Comparison of ENCODE assay signal across 9 cellular contexts in genomic region chr6:123393333-123393732, GRCh38.
DNase-seq lines count a peak whose midpoint lies in the region; ATAC-seq and TF ChIP-seq lines count a peak whose summit lies in the region.
"Had no signal": no experiment of that assay in that cellular context is flagged by ENCODE, and none has a peak within 500 bp of the region (broad histone marks: within the 10 kb centered on the region; RNA-seq: fewer than 3 reads in every experiment).

No MANE protein-coding gene starts in this region.

- H3K27me3 Mint-ChIP-seq in activated CD4-positive, alpha-beta memory T cell treated with anti-CD3 and anti-CD28 coated beads, Interleukin-2, amount 10 ng/mL, durations not matched to agents 7 days and 5 days, result no peaks in the 10 kb centered on the region

- peak; percentile 39 for TF ChIP-seq CTCF in astrocyte of the spinal cord (IDR thresholded peaks at IDR 0.05; ENCODE audit: low read depth, low read length)

- CTCF ChIA-PET in activated CD4-positive, alpha-beta memory T cell treated with anti-CD3 and anti-CD28 coated beads, Interleukin-2, amount 10 ng/mL, durations not matched to agents 7 days and 5 days (lab: Charles Lee), result no interaction called here

- H3K27ac Mint-ChIP-seq in activated CD4-positive, alpha-beta memory T cell treated with anti-CD3 and anti-CD28 coated beads, Interleukin-2, amount 10 ng/mL, durations not matched to agents 7 days and 5 days, result no peak overlapping the region

- POLR2A ChIA-PET in activated CD4-positive, alpha-beta memory T cell treated with anti-CD3 and anti-CD28 coated beads, Interleukin-2, amount 10 ng/mL, durations not matched to agents 7 days and 5 days (lab: Charles Lee), result no interaction called here

- H3K9me3 Mint-ChIP-seq in activated CD4-positive, alpha-beta memory T cell treated with anti-CD3 and anti-CD28 coated beads, Interleukin-2, amount 10 ng/mL, durations not matched to agents 7 days and 5 days, result no peaks in the 10 kb centered on the region

- in situ Hi-C loops in astrocyte of the spinal cord (cut with HindIII; ENCODE audit: low sequenced_read_pairs), result no loop called here

- peak; percentile 48 for ATAC-seq in GM19351 (IDR thresholded peaks at IDR 0.05; ENCODE audit: unreplicated experiment)
- no peak for ATAC-seq in HG02852 (IDR thresholded peaks at IDR 0.05; ENCODE audit: unreplicated experiment)
- no peak for ATAC-seq in HG03095 (IDR thresholded peaks at IDR 0.05; ENCODE audit: unreplicated experiment)
- ATAC-seq in HG03135 (IDR thresholded peaks at IDR 0.05; ENCODE audit: unreplicated experiment), result no peak

- DNase-seq in NCI-H2081 treated with DMSO at 0.1 percent for 48 hours (lab: John Stamatoyannopoulos, UW) (peak; percentile 68), astrocyte of the spinal cord (ENCODE audit: low read depth, low spot score) (peak; percentile 49), pons (ENCODE audit: low spot score) (peak; percentile 8)
- DNase-seq in activated CD4-positive, alpha-beta memory T cell treated with anti-CD3 and anti-CD28 coated beads, Interleukin-2, amount 10 ng/mL, durations not matched to agents 7 days and 5 days, result no peak
- DNase-seq: colonic mucosa had no signal

- H3K4me1 Mint-ChIP-seq in activated CD4-positive, alpha-beta memory T cell treated with anti-CD3 and anti-CD28 coated beads, Interleukin-2, amount 10 ng/mL, durations not matched to agents 7 days and 5 days, result no peaks in the 10 kb centered on the region

- H3K4me3 Mint-ChIP-seq in activated CD4-positive, alpha-beta memory T cell treated with anti-CD3 and anti-CD28 coated beads, Interleukin-2, amount 10 ng/mL, durations not matched to agents 7 days and 5 days, result no peak overlapping the region

- H3K4me3 ChIP-seq in astrocyte of the spinal cord (ENCODE audit: low read depth, low read length), result no peak overlapping the region
- H3K4me3 ChIP-seq: colonic mucosa had no signal

- no peaks in the 10 kb centered on the region for H3K36me3 Mint-ChIP-seq in activated CD4-positive, alpha-beta memory T cell treated with anti-CD3 and anti-CD28 coated beads, Interleukin-2, amount 10 ng/mL, durations not matched to agents 7 days and 5 days (ENCODE audit: low read depth)
